Comparison of ENCODE assay signal across 19 cellular contexts in genomic region chr17:36901506-36901905, GRCh38. TPM values are rescaled to one million over a fixed set of nuclear protein-coding genes. Genes with fewer than 3 reads are reported as not detected.
DNase-seq lines count a peak whose midpoint lies in the region; ATAC-seq, FAIRE-seq and TF ChIP-seq lines count a peak whose summit lies in the region.
"Had no signal": no experiment of that assay in that cellular context is flagged by ENCODE, and none has a peak within 500 bp of the region (broad histone marks: within the 10 kb centered on the region; RNA-seq: fewer than 3 reads in every experiment).

No MANE protein-coding gene starts in this region.

- H3K9me3 ChIP-seq in H1 (ENCODE audit: insufficient read depth in 2 of 2, low read depth in 1 of 2, low read length in 1 of 2), result no peaks in the 10 kb centered on the region
- H3K9me3 ChIP-seq: BE2C, HAP-1 had no signal

- H4K8ac ChIP-seq in H1 (ENCODE audit: extremely low read depth, insufficient read depth, low read length), result peak overlapping the region; percentile 85; the same call in 1 of the 2 replicates

- no peak for TF ChIP-seq RAD21 in H1 (IDR thresholded peaks at IDR 0.05 in 1 of 2, conservative IDR thresholded peaks at IDR 0.05 in 1 of 2; ENCODE audit: low read depth in 2 of 2, low read length in 2 of 2)

- TF ChIP-seq POLR2A in H1 (IDR thresholded peaks at IDR 0.05; ENCODE audit: control extremely low read depth in 1 of 2, low read depth in 2 of 2, low read length in 2 of 2), result no peak

- no peaks in the 10 kb centered on the region for H3K27me3 Mint-ChIP-seq in mesothelial cell of epicardium (ENCODE audit: low read depth)

- H3K9ac ChIP-seq in H1 (replicated peaks in 1 of 4; ENCODE audit: extremely low read depth in 1 of 4, low read depth in 3 of 4, low read length in 3 of 4), result no peak overlapping the region; a peak in 1 of 7 replicates

- H3K4ac ChIP-seq in H1 (replicated peaks; ENCODE audit: insufficient read length, low read depth, low read length), result no peak overlapping the region

- H2AK5ac ChIP-seq in H1 (ENCODE audit: low read depth, low read length), result no peak overlapping the region

- no peak overlapping the region for H3K56ac ChIP-seq in H1 (replicated peaks; ENCODE audit: insufficient read length, low read depth, low read length)

- H3K27ac ChIP-seq in H1 (ENCODE audit: low read depth, low read length) (no peak overlapping the region), RWPE1 (no peak overlapping the region)

- H2BK120ac ChIP-seq in H1 (replicated peaks; ENCODE audit: low read depth, low read length), result no peak overlapping the region

- H3K36me3 ChIP-seq in H1 (ENCODE audit: control insufficient read depth in 2 of 4, insufficient read depth in 4 of 4, low read length in 3 of 4), result no peaks in the 10 kb centered on the region
- H3K36me3 ChIP-seq: BE2C, HAP-1 had no signal

- FAIRE-seq in H1 (lab: Jason Lieb, UNC), result no peak

- H3K4me3 Mint-ChIP-seq in mesothelial cell of epicardium, result no peak overlapping the region
- H3K4me3 Mint-ChIP-seq: activated CD4-positive, alpha-beta T cell treated with anti-CD3 and anti-CD28 coated beads for 36 hours; naive thymus-derived CD4-positive, alpha-beta T cell; T-helper 1 cell treated with Interleukin-12 subunit alpha and Interleukin-12 subunit beta and Interleukin-4 antibody, amounts not matched to agents 30 μg/mL and 1 μg/mL, for 36 hours had no signal

- H3K36me3 Mint-ChIP-seq in mesothelial cell of epicardium, result no peaks in the 10 kb centered on the region
- H3K36me3 Mint-ChIP-seq: naive thymus-derived CD4-positive, alpha-beta T cell had no signal

- H3K4me1 ChIP-seq in H1 (replicated peaks in 1 of 4; ENCODE audit: control insufficient read depth in 3 of 4, insufficient read depth in 4 of 4, low read length in 3 of 4), result peaks cover 0 to 9% (median 2%) of the 10 kb centered on the region in 4 experiments; a peak in 4 of 7 replicates
- H3K4me1 ChIP-seq: BE2C, HAP-1 had no signal

- DNase-seq in ELR (ENCODE audit: low read depth), result peak; percentile 55
- DNase-seq in NCI-H1694 (lab: John Stamatoyannopoulos, UW), result peak; percentile 59
- DNase-seq in H1 (ENCODE audit: low read depth in 1 of 2, low spot score in 2 of 2), result peak in 1 of 2 experiments; percentile 64
- no peak for DNase-seq in mesothelial cell of epicardium (ENCODE audit: low spot score in 2 of 2, unreplicated experiment in 2 of 2)
- DNase-seq in RWPE1 (ENCODE audit: low spot score), result no peak
- no peak for DNase-seq in NCI-H1930 (lab: John Stamatoyannopoulos, UW)
- DNase-seq: activated CD4-positive, alpha-beta T cell treated with anti-CD3 and anti-CD28 coated beads for 36 hours; activated T-cell treated with anti-CD3 and anti-CD28 coated beads, Interleukin-2, amount 50 U/mL, for 1 hour; BE2C; cortex of kidney; naive thymus-derived CD4-positive, alpha-beta T cell; NCI-H2227 treated with DMSO at 0.1 percent for 48 hours had no signal

- H3K18ac ChIP-seq in H1 (ENCODE audit: extremely low read depth, low read length), result no peak overlapping the region

- H2BK5ac ChIP-seq in H1 (ENCODE audit: low read depth, low read length), result no peak overlapping the region

- 0 out of 2 replicates have a peak overlapping the region, but pooled peaks have one; percentile 13 for H2BK15ac ChIP-seq in H1 (ENCODE audit: low read length)

- H3K27me3 ChIP-seq in H1 (replicated peaks in 1 of 4; ENCODE audit: control insufficient read depth in 3 of 4, extremely low read depth in 1 of 4, insufficient read depth in 3 of 4, low read length in 3 of 4), result no peaks in the 10 kb centered on the region
- H3K27me3 ChIP-seq: BE2C had no signal

- no peak overlapping the region for H2AFZ ChIP-seq in H1 (ENCODE audit: low read length)

- H3K23ac ChIP-seq in H1 (ENCODE audit: insufficient read length), result no peak overlapping the region

- no peak overlapping the region for H4K5ac ChIP-seq in H1 (ENCODE audit: insufficient read length, low read depth, low read length)

- H3K79me2 ChIP-seq in H1 (ENCODE audit: control insufficient read depth in 1 of 2, insufficient read depth in 2 of 2, low read length in 2 of 2), result no peaks in the 10 kb centered on the region

- H2BK12ac ChIP-seq in H1 (ENCODE audit: low read depth, low read length), result peak overlapping the region; percentile 2; the same call in 1 of the 2 replicates

- peaks cover 20% of the 10 kb centered on the region for H3K4me1 Mint-ChIP-seq in mesothelial cell of epicardium
- H3K4me1 Mint-ChIP-seq: activated CD4-positive, alpha-beta T cell treated with anti-CD3 and anti-CD28 coated beads for 36 hours; naive thymus-derived CD4-positive, alpha-beta T cell had no signal

- no peak overlapping the region for H4K91ac ChIP-seq in H1 (replicated peaks; ENCODE audit: insufficient read length, low read length)

- POLR2A ChIA-PET in H1 (lab: Charles Lee; ENCODE audit: partially characterized antibody) (interaction anchor here (1.1 to 1.7 kb wide), 2 partner anchors 18 to 20 kb away, joined by 3 to 4 read pairs; no protein-coding TSS in a partner anchor), RWPE1 (lab: Yijun Ruan, JAX; ENCODE audit: low non-redundant PET) (no interaction called here)

- H3K23me2 ChIP-seq in H1 (ENCODE audit: low read depth, low read length), result peaks cover 3% of the 10 kb centered on the region; the same call in 1 of the 2 replicates

- no peaks in the 10 kb centered on the region for H3K9me3 Mint-ChIP-seq in mesothelial cell of epicardium
- H3K9me3 Mint-ChIP-seq: naive thymus-derived CD4-positive, alpha-beta T cell; T-helper 1 cell treated with Interleukin-12 subunit alpha and Interleukin-12 subunit beta and Interleukin-4 antibody, amounts not matched to agents 30 μg/mL and 1 μg/mL, for 36 hours had no signal

- TF ChIP-seq CTCF in H1 (IDR thresholded peaks at IDR 0.05; ENCODE audit: control extremely low read depth in 1 of 3, insufficient read depth in 1 of 3, low read depth in 1 of 3, low read length in 3 of 3), result no peak
- no peak for TF ChIP-seq CTCF in mesothelial cell of epicardium (IDR thresholded peaks at IDR 0.05; ENCODE audit: unreplicated experiment)
- no peak for TF ChIP-seq CTCF in RWPE1 (conservative IDR thresholded peaks at IDR 0.05; ENCODE audit: low read depth)

- WGBS in H1 (ENCODE audit: extremely low coverage in 1 of 2, insufficient coverage in 1 of 2, insufficient read length in 1 of 2, insufficient replicate concordance in 2 of 2, low coverage in 1 of 2, low lambda C conversion rate in 2 of 2, missing lambda C conversion rate in 1 of 2), 2 experiments, result 73% methylated on average over 14 of the region's 14 CpGs; no CpG with 5 or more reads in 1 of the 2 experiments

- no peak for TF ChIP-seq EP300 in H1 (IDR thresholded peaks at IDR 0.05; ENCODE audit: borderline replicate concordance in 1 of 2, low read depth in 2 of 2, low read length in 2 of 2)

- ATAC-seq in HG03280 (IDR thresholded peaks at IDR 0.05; ENCODE audit: unreplicated experiment) (no peak), GM18519 (IDR thresholded peaks at IDR 0.05; ENCODE audit: low FRiP score, unreplicated experiment) (no peak)
- ATAC-seq: activated CD4-positive, alpha-beta T cell treated with anti-CD3 and anti-CD28 coated beads for 36 hours; left lobe of liver; naive thymus-derived CD4-positive, alpha-beta T cell had no signal

- H3K79me1 ChIP-seq in H1 (ENCODE audit: low read depth, low read length), result no peaks in the 10 kb centered on the region

- no peak overlapping the region for H3K4me3 ChIP-seq in H1 (ENCODE audit: extremely low read depth in 1 of 4, insufficient read depth in 2 of 4, low read depth in 3 of 4, low read length in 4 of 4)
- H3K4me3 ChIP-seq: HAP-1 had no signal

- CTCF ChIA-PET in H1 (lab: Charles Lee; ENCODE audit: partially characterized antibody), result interaction anchor here (0.9 to 1.1 kb wide), 2 partner anchors 37 kb away, joined by 3 to 4 read pairs; no protein-coding TSS in a partner anchor
- CTCF ChIA-PET in RWPE1 (lab: Yijun Ruan, JAX), result interaction anchor here (0.6 kb wide), 1 partner anchor 160 kb away, joined by 3 read pairs; no protein-coding TSS in a partner anchor

- peak overlapping the region; percentile 62 for H3K27ac Mint-ChIP-seq in mesothelial cell of epicardium
- H3K27ac Mint-ChIP-seq: activated CD4-positive, alpha-beta T cell treated with anti-CD3 and anti-CD28 coated beads for 36 hours; naive thymus-derived CD4-positive, alpha-beta T cell; T-helper 1 cell treated with Interleukin-12 subunit alpha and Interleukin-12 subunit beta and Interleukin-4 antibody, amounts not matched to agents 30 μg/mL and 1 μg/mL, for 36 hours had no signal

- H3K4me2 ChIP-seq in H1 (ENCODE audit: insufficient read depth in 1 of 2, low read depth in 2 of 2, low read length in 2 of 2), result no peak overlapping the region

- H3K14ac ChIP-seq in H1 (ENCODE audit: insufficient read length), result no peak overlapping the region

- H4K20me1 ChIP-seq in H1 (replicated peaks in 1 of 2; ENCODE audit: control insufficient read depth in 1 of 2, insufficient read depth in 2 of 2, low read length in 2 of 2), result no peaks in the 10 kb centered on the region

- H2BK20ac ChIP-seq in H1 (ENCODE audit: low read length), result 0 out of 2 replicates have a peak overlapping the region, but pooled peaks have one; percentile 25

RNA-seq across cellular contexts. Expression of gene LHX1, which starts 35.8 kb away (rescaled TPM):
- 0.93 and 1.5 TPM in 2 replicates for total RNA-seq in H1 (2021; fragmentation: NEBNext Ultra II Directional; extraction: Animal tissue kit (Norgen Biotek cat#: 25700))
- polyA plus RNA-seq in H1 (2011; rRNA removed), result 0.26 and 0.33 TPM in 2 replicates
- 0.21 TPM for polyA plus RNA-seq in H1 (2011; cell fraction: cytosol; rRNA removed)
- 0.67 TPM for polyA plus RNA-seq in H1 (2011; cell fraction: nucleus; rRNA removed)
- 0.57 to 1.4 TPM (median 0.94 TPM) in 4 replicates for polyA plus RNA-seq in H1 (2012, experiment 1 of 2)
- polyA plus RNA-seq in H1 (2012, experiment 2 of 2), result 0.81 TPM
- 0.53 TPM for polyA plus RNA-seq in H1 (2013, experiment 1 of 2)
- 0.39 TPM for polyA plus RNA-seq in H1 (2013, experiment 2 of 2)
- 0.35 TPM in 1 of 2 replicates, not detected in the other for polyA minus RNA-seq in H1 (2011; rRNA and poly(A)+ RNA removed)
- not detected for polyA minus RNA-seq in H1 (2011; cell fraction: cytosol; rRNA and poly(A)+ RNA removed)
- 0.70 TPM for polyA minus RNA-seq in H1 (2011; cell fraction: nucleus; rRNA and poly(A)+ RNA removed)
- not detected in 3 replicates for total RNA-seq in mesothelial cell of epicardium
- total RNA-seq: activated CD4-positive, alpha-beta T cell treated with anti-CD3 and anti-CD28 coated beads for 36 hours; left lobe of liver; skeletal muscle tissue had no signal
- polyA plus RNA-seq: adipose tissue; naive thymus-derived CD4-positive, alpha-beta T cell had no signal

RNA-seq across cellular contexts. Expression of gene AATF, which starts 47.2 kb away (rescaled TPM):
- total RNA-seq in H1 (2021; fragmentation: NEBNext Ultra II Directional; extraction: Animal tissue kit (Norgen Biotek cat#: 25700)), result 62.8 and 67.7 TPM in 2 replicates
- polyA plus RNA-seq in H1 (2011; rRNA removed), result 20.1 and 23.7 TPM in 2 replicates
- 26.3 TPM for polyA plus RNA-seq in H1 (2011; cell fraction: cytosol; rRNA removed)
- 29.8 TPM for polyA plus RNA-seq in H1 (2011; cell fraction: nucleus; rRNA removed)
- polyA plus RNA-seq in H1 (2012, experiment 1 of 2), result 66.6 to 96.2 TPM (median 77.0 TPM) in 4 replicates
- polyA plus RNA-seq in H1 (2012, experiment 2 of 2), result 23.2 TPM
- polyA plus RNA-seq in H1 (2013, experiment 1 of 2), result 74.6 TPM
- 70.3 TPM for polyA plus RNA-seq in H1 (2013, experiment 2 of 2)
- 24.8 and 31.2 TPM in 2 replicates for polyA minus RNA-seq in H1 (2011; rRNA and poly(A)+ RNA removed)
- 21.7 TPM for polyA minus RNA-seq in H1 (2011; cell fraction: cytosol; rRNA and poly(A)+ RNA removed)
- 26.4 TPM for polyA minus RNA-seq in H1 (2011; cell fraction: nucleus; rRNA and poly(A)+ RNA removed)
- 31.3 to 36.2 TPM (median 33.9 TPM) in 3 replicates for total RNA-seq in mesothelial cell of epicardium

Comparison
In these comparisons a context has a peak if more than half of its experiments do, and no peak if none do; other contexts are left out.
1. DNase-seq: peak in ELR (single experiment) and NCI-H1694 (single experiment); none in mesothelial cell of epicardium (0 of 2), RWPE1 (single experiment) and NCI-H1930 (0 of 2).